1 cellular context compared by ENCODE assay signal in the genomic region with DNA sequence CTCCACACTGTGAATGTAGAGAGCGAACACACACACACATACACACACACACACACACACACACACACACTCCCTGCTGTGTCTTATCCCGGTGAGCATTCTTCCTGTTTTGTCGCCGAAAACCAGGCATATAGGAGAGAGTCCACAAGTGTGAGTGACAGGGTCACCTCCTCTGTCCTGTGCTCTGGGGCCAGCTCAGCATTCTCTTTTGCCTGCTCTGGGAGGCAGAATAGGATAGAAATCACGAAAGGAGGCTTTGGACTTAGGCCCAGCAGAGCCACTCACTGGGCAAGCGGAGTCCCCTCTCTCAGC.
TF ChIP-seq lines count a peak whose summit lies in the region.

No MANE protein-coding gene starts in this region.

TF ChIP-seq in K562, 482 proteins besides CTCF, POLR2A, EP300 and RAD21:
- TF ChIP-seq, protein P1, sequence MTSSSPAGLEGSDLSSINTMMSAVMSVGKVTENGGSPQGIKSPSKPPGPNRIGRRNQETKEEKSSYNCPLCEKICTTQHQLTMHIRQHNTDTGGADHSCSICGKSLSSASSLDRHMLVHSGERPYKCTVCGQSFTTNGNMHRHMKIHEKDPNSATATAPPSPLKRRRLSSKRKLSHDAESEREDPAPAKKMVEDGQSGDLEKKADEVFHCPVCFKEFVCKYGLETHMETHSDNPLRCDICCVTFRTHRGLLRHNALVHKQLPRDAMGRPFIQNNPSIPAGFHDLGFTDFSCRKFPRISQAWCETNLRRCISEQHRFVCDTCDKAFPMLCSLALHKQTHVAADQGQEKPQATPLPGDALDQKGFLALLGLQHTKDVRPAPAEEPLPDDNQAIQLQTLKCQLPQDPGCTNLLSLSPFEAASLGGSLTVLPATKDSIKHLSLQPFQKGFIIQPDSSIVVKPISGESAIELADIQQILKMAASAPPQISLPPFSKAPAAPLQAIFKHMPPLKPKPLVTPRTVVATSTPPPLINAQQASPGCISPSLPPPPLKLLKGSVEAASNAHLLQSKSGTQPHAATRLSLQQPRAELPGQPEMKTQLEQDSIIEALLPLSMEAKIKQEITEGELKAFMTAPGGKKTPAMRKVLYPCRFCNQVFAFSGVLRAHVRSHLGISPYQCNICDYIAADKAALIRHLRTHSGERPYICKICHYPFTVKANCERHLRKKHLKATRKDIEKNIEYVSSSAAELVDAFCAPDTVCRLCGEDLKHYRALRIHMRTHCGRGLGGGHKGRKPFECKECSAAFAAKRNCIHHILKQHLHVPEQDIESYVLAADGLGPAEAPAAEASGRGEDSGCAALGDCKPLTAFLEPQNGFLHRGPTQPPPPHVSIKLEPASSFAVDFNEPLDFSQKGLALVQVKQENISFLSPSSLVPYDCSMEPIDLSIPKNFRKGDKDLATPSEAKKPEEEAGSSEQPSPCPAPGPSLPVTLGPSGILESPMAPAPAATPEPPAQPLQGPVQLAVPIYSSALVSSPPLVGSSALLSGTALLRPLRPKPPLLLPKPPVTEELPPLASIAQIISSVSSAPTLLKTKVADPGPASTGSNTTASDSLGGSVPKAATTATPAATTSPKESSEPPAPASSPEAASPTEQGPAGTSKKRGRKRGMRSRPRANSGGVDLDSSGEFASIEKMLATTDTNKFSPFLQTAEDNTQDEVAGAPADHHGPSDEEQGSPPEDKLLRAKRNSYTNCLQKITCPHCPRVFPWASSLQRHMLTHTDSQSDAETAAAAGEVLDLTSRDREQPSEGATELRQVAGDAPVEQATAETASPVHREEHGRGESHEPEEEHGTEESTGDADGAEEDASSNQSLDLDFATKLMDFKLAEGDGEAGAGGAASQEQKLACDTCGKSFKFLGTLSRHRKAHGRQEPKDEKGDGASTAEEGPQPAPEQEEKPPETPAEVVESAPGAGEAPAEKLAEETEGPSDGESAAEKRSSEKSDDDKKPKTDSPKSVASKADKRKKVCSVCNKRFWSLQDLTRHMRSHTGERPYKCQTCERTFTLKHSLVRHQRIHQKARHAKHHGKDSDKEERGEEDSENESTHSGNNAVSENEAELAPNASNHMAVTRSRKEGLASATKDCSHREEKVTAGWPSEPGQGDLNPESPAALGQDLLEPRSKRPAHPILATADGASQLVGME (CRISPR knock-in tag; IDR thresholded peaks at IDR 0.05), result no peak
- TF ChIP-seq, protein P2, sequence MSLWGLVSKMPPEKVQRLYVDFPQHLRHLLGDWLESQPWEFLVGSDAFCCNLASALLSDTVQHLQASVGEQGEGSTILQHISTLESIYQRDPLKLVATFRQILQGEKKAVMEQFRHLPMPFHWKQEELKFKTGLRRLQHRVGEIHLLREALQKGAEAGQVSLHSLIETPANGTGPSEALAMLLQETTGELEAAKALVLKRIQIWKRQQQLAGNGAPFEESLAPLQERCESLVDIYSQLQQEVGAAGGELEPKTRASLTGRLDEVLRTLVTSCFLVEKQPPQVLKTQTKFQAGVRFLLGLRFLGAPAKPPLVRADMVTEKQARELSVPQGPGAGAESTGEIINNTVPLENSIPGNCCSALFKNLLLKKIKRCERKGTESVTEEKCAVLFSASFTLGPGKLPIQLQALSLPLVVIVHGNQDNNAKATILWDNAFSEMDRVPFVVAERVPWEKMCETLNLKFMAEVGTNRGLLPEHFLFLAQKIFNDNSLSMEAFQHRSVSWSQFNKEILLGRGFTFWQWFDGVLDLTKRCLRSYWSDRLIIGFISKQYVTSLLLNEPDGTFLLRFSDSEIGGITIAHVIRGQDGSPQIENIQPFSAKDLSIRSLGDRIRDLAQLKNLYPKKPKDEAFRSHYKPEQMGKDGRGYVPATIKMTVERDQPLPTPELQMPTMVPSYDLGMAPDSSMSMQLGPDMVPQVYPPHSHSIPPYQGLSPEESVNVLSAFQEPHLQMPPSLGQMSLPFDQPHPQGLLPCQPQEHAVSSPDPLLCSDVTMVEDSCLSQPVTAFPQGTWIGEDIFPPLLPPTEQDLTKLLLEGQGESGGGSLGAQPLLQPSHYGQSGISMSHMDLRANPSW (CRISPR knock-in tag; IDR thresholded peaks at IDR 0.05), result peak; percentile 96; the same call in 1 of the 2 replicates
- TF ChIP-seq, protein P3, sequence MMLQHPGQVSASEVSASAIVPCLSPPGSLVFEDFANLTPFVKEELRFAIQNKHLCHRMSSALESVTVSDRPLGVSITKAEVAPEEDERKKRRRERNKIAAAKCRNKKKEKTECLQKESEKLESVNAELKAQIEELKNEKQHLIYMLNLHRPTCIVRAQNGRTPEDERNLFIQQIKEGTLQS (IDR thresholded peaks at IDR 0.05), result no peak
- TF ChIP-seq, protein P3 (CRISPR knock-in tag; conservative IDR thresholded peaks at IDR 0.05), result peak; percentile 40; the same call in 1 of the 2 replicates
